Comparison of ENCODE assay signal across 26 cellular contexts in the genomic region with DNA sequence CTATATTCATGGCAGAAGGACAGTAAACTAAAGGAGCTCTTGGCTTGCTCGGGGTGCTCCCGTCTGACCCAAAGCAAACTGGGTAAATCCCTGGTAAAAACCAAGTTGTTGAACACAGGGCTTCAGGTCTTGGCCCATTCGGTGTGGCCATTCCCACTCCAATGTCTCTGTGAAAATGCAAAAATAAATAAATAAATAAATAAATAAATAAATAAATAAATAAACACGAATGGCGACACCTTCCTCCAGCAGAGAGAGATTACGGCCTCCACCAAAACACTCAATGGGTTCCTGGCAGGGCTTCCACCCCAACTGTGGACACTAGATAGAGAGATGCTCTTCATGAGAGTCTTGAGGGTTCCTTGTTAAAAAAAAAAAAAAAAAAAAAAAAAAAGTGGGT.
"Had no signal": no experiment of that assay in that cellular context is flagged by ENCODE, and none has a peak within 500 bp of the region (broad histone marks: within the 10 kb centered on the region; RNA-seq: fewer than 3 reads in every experiment).

No MANE protein-coding gene starts in this region.

- ATAC-seq: activated CD8-positive, alpha-beta memory T cell treated with anti-CD3 and anti-CD28 coated beads, Interleukin-2, amount 10 ng/mL, durations not matched to agents 7 days and 5 days; activated CD8-positive, alpha-beta T cell treated with anti-CD3 and anti-CD28 coated beads, Interleukin-2, amount 10 ng/mL, durations not matched to agents 7 days and 5 days; activated T-cell treated with anti-CD3 and anti-CD28 coated beads, Interleukin-2, amount 50 U/mL, for 72 hours; esophagus mucosa; heart right ventricle; left lung; naive thymus-derived CD4-positive, alpha-beta T cell; psoas muscle; T-helper 17 cell; WTC11 had no signal

- H3K27ac ChIP-seq: foreskin keratinocyte, heart right ventricle, left lung, parathyroid adenoma, psoas muscle, testis, uterus had no signal

- H3K27ac Mint-ChIP-seq: activated CD4-positive, alpha-beta T cell treated with anti-CD3 and anti-CD28 coated beads, Interleukin-2, amount 10 ng/mL, durations not matched to agents 7 days and 5 days; activated CD8-positive, alpha-beta memory T cell treated with anti-CD3 and anti-CD28 coated beads, Interleukin-2, amount 10 ng/mL, durations not matched to agents 7 days and 5 days; activated CD8-positive, alpha-beta T cell treated with anti-CD3 and anti-CD28 coated beads, Interleukin-2, amount 10 ng/mL, durations not matched to agents 7 days and 5 days; activated naive CD4-positive, alpha-beta T cell treated with anti-CD3 and anti-CD28 coated beads for 36 hours; activated naive CD8-positive, alpha-beta T cell treated with anti-CD3 and anti-CD28 coated beads, Interleukin-2, amount 10 ng/mL, durations not matched to agents 7 days and 5 days; activated T-cell treated with anti-CD3 and anti-CD28 coated beads, Interleukin-2, amount 50 U/mL, for 72 hours; endodermal cell; naive thymus-derived CD4-positive, alpha-beta T cell; T-helper 17 cell; WTC11 had no signal

- H2AFZ ChIP-seq: parathyroid adenoma had no signal

- H3K36me3 ChIP-seq: heart right ventricle, left lung, uterus had no signal

- H3K4me3 ChIP-seq: heart right ventricle, left lung, lung, mucosa of descending colon, psoas muscle, testis, uterus had no signal

- H3K27me3 Mint-ChIP-seq: activated CD4-positive, alpha-beta T cell treated with anti-CD3 and anti-CD28 coated beads, Interleukin-2, amount 10 ng/mL, durations not matched to agents 7 days and 5 days; activated CD8-positive, alpha-beta memory T cell treated with anti-CD3 and anti-CD28 coated beads, Interleukin-2, amount 10 ng/mL, durations not matched to agents 7 days and 5 days; type B pancreatic cell had no signal

- H3K79me2 ChIP-seq: parathyroid adenoma had no signal

- H3K9ac ChIP-seq: parathyroid adenoma had no signal

- H3K4me3 Mint-ChIP-seq: activated CD4-positive, alpha-beta T cell treated with anti-CD3 and anti-CD28 coated beads, Interleukin-2, amount 10 ng/mL, durations not matched to agents 7 days and 5 days; activated CD8-positive, alpha-beta memory T cell treated with anti-CD3 and anti-CD28 coated beads, Interleukin-2, amount 10 ng/mL, durations not matched to agents 7 days and 5 days; activated CD8-positive, alpha-beta T cell treated with anti-CD3 and anti-CD28 coated beads, Interleukin-2, amount 10 ng/mL, durations not matched to agents 7 days and 5 days; activated naive CD4-positive, alpha-beta T cell treated with anti-CD3 and anti-CD28 coated beads for 36 hours; activated naive CD8-positive, alpha-beta T cell treated with anti-CD3 and anti-CD28 coated beads, Interleukin-2, amount 10 ng/mL, durations not matched to agents 7 days and 5 days; activated T-cell treated with anti-CD3 and anti-CD28 coated beads, Interleukin-2, amount 50 U/mL, for 72 hours; endodermal cell; naive thymus-derived CD4-positive, alpha-beta T cell; T-helper 17 cell; WTC11 had no signal

- H3K36me3 Mint-ChIP-seq: activated CD8-positive, alpha-beta memory T cell treated with anti-CD3 and anti-CD28 coated beads, Interleukin-2, amount 10 ng/mL, durations not matched to agents 7 days and 5 days; activated naive CD8-positive, alpha-beta T cell treated with anti-CD3 and anti-CD28 coated beads, Interleukin-2, amount 10 ng/mL, durations not matched to agents 7 days and 5 days; naive thymus-derived CD4-positive, alpha-beta T cell; WTC11 had no signal

- H3K9me3 ChIP-seq: heart right ventricle, left lung, mucosa of descending colon, psoas muscle, testis, uterus had no signal

- H3K9me3 Mint-ChIP-seq: activated CD4-positive, alpha-beta T cell treated with anti-CD3 and anti-CD28 coated beads, Interleukin-2, amount 10 ng/mL, durations not matched to agents 7 days and 5 days; activated naive CD4-positive, alpha-beta T cell treated with anti-CD3 and anti-CD28 coated beads for 36 hours; activated naive CD8-positive, alpha-beta T cell treated with anti-CD3 and anti-CD28 coated beads, Interleukin-2, amount 10 ng/mL, durations not matched to agents 7 days and 5 days; activated T-cell treated with anti-CD3 and anti-CD28 coated beads, Interleukin-2, amount 50 U/mL, for 72 hours; endodermal cell; type B pancreatic cell had no signal

- H3K27me3 ChIP-seq: foreskin keratinocyte, left lung, testis, uterus had no signal

- H3K4me1 ChIP-seq: foreskin keratinocyte, heart right ventricle, left lung, parathyroid adenoma, psoas muscle, testis, uterus had no signal

- DNase-seq: activated CD4-positive, alpha-beta T cell treated with anti-CD3 and anti-CD28 coated beads for 1 hour; activated CD4-positive, alpha-beta T cell treated with anti-CD3 and anti-CD28 coated beads, Interleukin-2, amount 10 ng/mL, durations not matched to agents 7 days and 5 days; activated CD8-positive, alpha-beta memory T cell treated with anti-CD3 and anti-CD28 coated beads, Interleukin-2, amount 10 ng/mL, durations not matched to agents 7 days and 5 days; activated CD8-positive, alpha-beta T cell treated with anti-CD3 and anti-CD28 coated beads, Interleukin-2, amount 10 ng/mL, durations not matched to agents 7 days and 5 days; activated effector memory CD4-positive, alpha-beta T cell treated with Interleukin-2 at 50 U/mL for 16 hours; activated naive CD4-positive, alpha-beta T cell treated with anti-CD3 and anti-CD28 coated beads for 36 hours; activated naive CD8-positive, alpha-beta T cell treated with anti-CD3 and anti-CD28 coated beads, Interleukin-2, amount 10 ng/mL, durations not matched to agents 7 days and 5 days; activated T-cell treated with anti-CD3 and anti-CD28 coated beads, Interleukin-2, amount 50 U/mL, for 72 hours; endodermal cell; foreskin keratinocyte; heart right ventricle; kidney glomerular epithelial cell; left lung; naive thymus-derived CD4-positive, alpha-beta T cell; psoas muscle; stimulated activated naive CD4-positive, alpha-beta T cell treated with Interleukin-2 at 50 U/mL for 16 hours; T-helper 17 cell; T1000; testis; uterus had no signal

- H3K4me1 Mint-ChIP-seq: activated CD4-positive, alpha-beta T cell treated with anti-CD3 and anti-CD28 coated beads, Interleukin-2, amount 10 ng/mL, durations not matched to agents 7 days and 5 days; activated CD8-positive, alpha-beta memory T cell treated with anti-CD3 and anti-CD28 coated beads, Interleukin-2, amount 10 ng/mL, durations not matched to agents 7 days and 5 days; activated naive CD8-positive, alpha-beta T cell treated with anti-CD3 and anti-CD28 coated beads, Interleukin-2, amount 10 ng/mL, durations not matched to agents 7 days and 5 days; endodermal cell; naive thymus-derived CD4-positive, alpha-beta T cell; T-helper 17 cell had no signal
